Comparison of ENCODE assay signal across 9 cellular contexts in genomic region chr11:59144579-59145345, GRCh38. TPM values are rescaled to one million over a fixed set of nuclear protein-coding genes. Genes with fewer than 3 reads are reported as not detected.
DNase-seq lines count a peak whose midpoint lies in the region; ATAC-seq and TF ChIP-seq lines count a peak whose summit lies in the region.
"Had no signal": no experiment of that assay in that cellular context is flagged by ENCODE, and none has a peak within 500 bp of the region (broad histone marks: within the 10 kb centered on the region; RNA-seq: fewer than 3 reads in every experiment).

No MANE protein-coding gene starts in this region.

- ATAC-seq in GM19025 (IDR thresholded peaks at IDR 0.05; ENCODE audit: low read depth, unreplicated experiment) (peak; percentile 50), HG03354 (IDR thresholded peaks at IDR 0.05; ENCODE audit: poor library complexity, severe bottlenecking, unreplicated experiment) (peak; percentile 64), lower lobe of right lung (peak; percentile 78 to 85)

- peaks cover 73% of the 10 kb centered on the region for H3K4me1 Mint-ChIP-seq in activated CD4-positive, alpha-beta memory T cell treated with anti-CD3 and anti-CD28 coated beads, Interleukin-2, amount 10 ng/mL, durations not matched to agents 7 days and 5 days

- peak overlapping the region; percentile 81 for H3K4me3 ChIP-seq in lower lobe of right lung

- no peaks in the 10 kb centered on the region for H3K27me3 Mint-ChIP-seq in activated CD4-positive, alpha-beta memory T cell treated with anti-CD3 and anti-CD28 coated beads, Interleukin-2, amount 10 ng/mL, durations not matched to agents 7 days and 5 days

- CTCF ChIA-PET in activated CD4-positive, alpha-beta memory T cell treated with anti-CD3 and anti-CD28 coated beads, Interleukin-2, amount 10 ng/mL, durations not matched to agents 7 days and 5 days (lab: Charles Lee), result interaction anchor here (0.8 to 5.9 kb wide), 16 partner anchors 8 to 576 kb away, joined by 3 to 78 read pairs (median 5); partner anchors contain the start of genes DTX4, FAM111B and LPXN

- intact Hi-C loops in lower lobe of right lung (cut with DNase I), result no loop called here

- peak overlapping the region; percentile 95 for H3K4me3 Mint-ChIP-seq in activated CD4-positive, alpha-beta memory T cell treated with anti-CD3 and anti-CD28 coated beads, Interleukin-2, amount 10 ng/mL, durations not matched to agents 7 days and 5 days

- H3K27me3 ChIP-seq in lower lobe of right lung (ENCODE audit: low read depth), result no peaks in the 10 kb centered on the region

- H3K4me1 ChIP-seq in lower lobe of right lung, result peaks cover 35% of the 10 kb centered on the region

- H3K27ac Mint-ChIP-seq in activated CD4-positive, alpha-beta memory T cell treated with anti-CD3 and anti-CD28 coated beads, Interleukin-2, amount 10 ng/mL, durations not matched to agents 7 days and 5 days, result peak overlapping the region; percentile 93

- H3K36me3 ChIP-seq in lower lobe of right lung, result peaks cover 17% of the 10 kb centered on the region

- peak; percentile 82 for DNase-seq in Ammon's horn (ENCODE audit: low spot score)
- peak; percentile 80 for DNase-seq in NCI-H510A (lab: John Stamatoyannopoulos, UW)
- DNase-seq in activated CD4-positive, alpha-beta memory T cell treated with anti-CD3 and anti-CD28 coated beads, Interleukin-2, amount 10 ng/mL, durations not matched to agents 7 days and 5 days, result peak; percentile 84
- DNase-seq in effector CD8-positive, alpha-beta T cell (lab: John Stamatoyannopoulos, UW), result peak; percentile 55
- DNase-seq in lower lobe of right lung, result peak; percentile 84
- peak; percentile 26 to 37 (median 32) for DNase-seq in stimulated activated CD4-positive, alpha-beta T cell treated with anti-CD3 and anti-CD28 coated beads, TNF-alpha, amount 100 ng/mL, for 4 hours (ENCODE audit: low read depth in 3 of 3)

- peak; percentile 19 for TF ChIP-seq CTCF in lower lobe of right lung (IDR thresholded peaks at IDR 0.05)

- no peaks in the 10 kb centered on the region for H3K9me3 ChIP-seq in lower lobe of right lung

- POLR2A ChIA-PET in activated CD4-positive, alpha-beta memory T cell treated with anti-CD3 and anti-CD28 coated beads, Interleukin-2, amount 10 ng/mL, durations not matched to agents 7 days and 5 days (lab: Charles Lee), result interaction anchor here (0.8 to 7.2 kb wide), 13 partner anchors 7 to 1403 kb away, joined by 3 to 169 read pairs (median 5); partner anchors contain the start of genes DTX4, FAM111B, LPXN and PATL1

- peaks cover 55% of the 10 kb centered on the region for H3K36me3 Mint-ChIP-seq in activated CD4-positive, alpha-beta memory T cell treated with anti-CD3 and anti-CD28 coated beads, Interleukin-2, amount 10 ng/mL, durations not matched to agents 7 days and 5 days (ENCODE audit: low read depth)

- no peaks in the 10 kb centered on the region for H3K9me3 Mint-ChIP-seq in activated CD4-positive, alpha-beta memory T cell treated with anti-CD3 and anti-CD28 coated beads, Interleukin-2, amount 10 ng/mL, durations not matched to agents 7 days and 5 days

- peak overlapping the region; percentile 96 for H3K27ac ChIP-seq in lower lobe of right lung

RNA-seq across cellular contexts. Expression of gene FAM111A, which starts 2.1 kb away (rescaled TPM):
- 100 to 1,000 TPM; 136 to 141 TPM for total RNA-seq in activated CD4-positive, alpha-beta memory T cell treated with anti-CD3 and anti-CD28 coated beads, Interleukin-2, amount 10 ng/mL, durations not matched to agents 7 days and 5 days
- total RNA-seq in lower lobe of right lung, result 68.4 TPM

RNA-seq across cellular contexts. Expression of gene DTX4, which starts 27.2 kb away (rescaled TPM):
- under 1 TPM; 0.30 to 0.48 TPM for total RNA-seq in activated CD4-positive, alpha-beta memory T cell treated with anti-CD3 and anti-CD28 coated beads, Interleukin-2, amount 10 ng/mL, durations not matched to agents 7 days and 5 days
- total RNA-seq in lower lobe of right lung, result 51.7 TPM

RNA-seq across cellular contexts. Expression of gene FAM111B, which starts 37.7 kb away (rescaled TPM):
- 10 to 100 TPM; 47.2 to 48.6 TPM for total RNA-seq in activated CD4-positive, alpha-beta memory T cell treated with anti-CD3 and anti-CD28 coated beads, Interleukin-2, amount 10 ng/mL, durations not matched to agents 7 days and 5 days
- total RNA-seq in lower lobe of right lung, result 1.1 TPM

RNA-seq across cellular contexts. Expression of gene GLYATL1B, which starts 58.7 kb away (rescaled TPM):
- total RNA-seq in activated CD4-positive, alpha-beta memory T cell treated with anti-CD3 and anti-CD28 coated beads, Interleukin-2, amount 10 ng/mL, durations not matched to agents 7 days and 5 days, result not detected
- not detected for total RNA-seq in lower lobe of right lung
- total RNA-seq: T-helper 2 cell treated with Interferon-gamma antibody and Interleukin-4, amounts not matched to agents 100 ng/mL and 5 ng/mL, for 36 hours had no signal

Comparison
In these comparisons a context has a peak if more than half of its experiments do, and no peak if none do; other contexts are left out.
1. Peak in every context shown above with its lines: DNase-seq, ATAC-seq, H3K4me3 ChIP-seq and H3K27ac ChIP-seq.
2. DNase-seq: peak in every context shown above with its lines; median percentile 84 in activated CD4-positive, alpha-beta memory T cell treated with anti-CD3 and anti-CD28 coated beads, Interleukin-2, amount 10 ng/mL, durations not matched to agents 7 days and 5 days; 84 in lower lobe of right lung; 82 in Ammon's horn; 80 in NCI-H510A; 55 in effector CD8-positive, alpha-beta T cell; 32 in stimulated activated CD4-positive, alpha-beta T cell treated with anti-CD3 and anti-CD28 coated beads, TNF-alpha, amount 100 ng/mL, for 4 hours.
3. RNA of gene DTX4, which starts 27.2 kb away (total RNA-seq): 51.7 TPM in lower lobe of right lung (single experiment); 0.30 to 0.48 TPM in activated CD4-positive, alpha-beta memory T cell treated with anti-CD3 and anti-CD28 coated beads, Interleukin-2, amount 10 ng/mL, durations not matched to agents 7 days and 5 days; every median in the first group is over 10 times any median in the second.
4. RNA of gene FAM111B, which starts 37.7 kb away (total RNA-seq): 47.2 to 48.6 TPM in activated CD4-positive, alpha-beta memory T cell treated with anti-CD3 and anti-CD28 coated beads, Interleukin-2, amount 10 ng/mL, durations not matched to agents 7 days and 5 days; 1.1 TPM in lower lobe of right lung (single experiment); every median in the first group is over 10 times any median in the second.